16 cellular contexts compared by ENCODE assay signal in the genomic region with DNA sequence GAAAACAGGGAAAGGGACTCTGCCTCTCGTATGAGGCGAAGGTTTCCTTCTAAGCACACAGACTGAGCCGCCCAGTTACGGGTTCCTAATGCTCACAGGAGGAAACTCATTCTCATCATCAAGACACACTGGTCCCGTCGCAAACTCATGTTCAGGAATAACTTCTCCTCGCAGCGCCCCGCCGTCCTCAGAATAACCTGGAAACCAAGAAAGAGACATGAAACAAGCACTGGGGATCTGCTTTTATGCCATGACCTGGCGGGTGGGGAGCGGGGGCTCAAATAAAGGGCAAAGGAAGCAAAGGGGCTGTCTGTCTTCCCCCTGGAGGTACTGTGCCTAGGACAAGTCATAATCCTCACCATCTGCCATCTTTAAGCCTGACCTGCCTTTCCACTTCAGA. TPM values are rescaled to one million over a fixed set of nuclear protein-coding genes. Genes with fewer than 3 reads are reported as not detected.
DNase-seq lines count a peak whose midpoint lies in the region; ATAC-seq and TF ChIP-seq lines count a peak whose summit lies in the region.
"Had no signal": no experiment of that assay in that cellular context is flagged by ENCODE, and none has a peak within 500 bp of the region (broad histone marks: within the 10 kb centered on the region; RNA-seq: fewer than 3 reads in every experiment).

No MANE protein-coding gene starts in this region.

- POLR2A ChIA-PET in WTC11 (lab: Charles Lee) = no interaction called here

- peak; percentile 2 for DNase-seq in H4 (ENCODE audit: low spot score)
- DNase-seq in WTC11 (ENCODE audit: low spot score) = no peak
- DNase-seq in nephron progenitor cell = no peak
- DNase-seq in ureter (ENCODE audit: low spot score) = peak; percentile 35
- DNase-seq in right atrium auricular region (ENCODE audit: low spot score) = no peak
- no peak for DNase-seq in activated T-helper 2 cell treated with anti-CD3 and anti-CD28 coated beads, Interferon-gamma antibody, Interleukin-2, Interleukin-4, amounts not matched to agents 10 μg/mL and 5 μg/mL and 100 μg/mL, durations not matched to agents 14 hours and 24 hours and 36 hours (ENCODE audit: low spot score)
- DNase-seq: BE2C; CD8-positive, alpha-beta T cell; COR-L47; DND-41; GDM1; GOT3; IMR-90 had no signal

- H3K27ac ChIP-seq in right atrium auricular region = no peak overlapping the region

- peaks cover 88% of the 10 kb centered on the region for H3K36me3 ChIP-seq in right atrium auricular region
- H3K36me3 ChIP-seq: BE2C had no signal

- no peak overlapping the region for H3K4me3 ChIP-seq in right atrium auricular region

- intact Hi-C loops in activated T-helper 2 cell treated with anti-CD3 and anti-CD28 coated beads, Interferon-gamma antibody, Interleukin-2, Interleukin-4, amounts not matched to agents 10 μg/mL and 5 μg/mL and 100 μg/mL, durations not matched to agents 14 hours and 24 hours and 36 hours (cut with micrococcal nuclease) = no loop called here

- CTCF ChIA-PET in WTC11 (lab: Charles Lee) = interaction anchor here (1.8 kb wide), 1 partner anchor 10 kb away, joined by 5 read pairs; no protein-coding TSS in a partner anchor

- H3K27ac Mint-ChIP-seq in WTC11 = 0 out of 2 replicates have a peak overlapping the region, but pooled peaks have one; percentile 47
- H3K27ac Mint-ChIP-seq in nephron progenitor cell = peak overlapping the region; percentile 70
- H3K27ac Mint-ChIP-seq in activated T-helper 2 cell treated with anti-CD3 and anti-CD28 coated beads, Interferon-gamma antibody, Interleukin-2, Interleukin-4, amounts not matched to agents 10 μg/mL and 5 μg/mL and 100 μg/mL, durations not matched to agents 14 hours and 24 hours and 36 hours = no peak overlapping the region
- H3K27ac Mint-ChIP-seq: CD14-positive monocyte; CD8-positive, alpha-beta T cell had no signal

- TF ChIP-seq CTCF in WTC11 (IDR thresholded peaks at IDR 0.05) (no peak), nephron progenitor cell (IDR thresholded peaks at IDR 0.05) (no peak), right atrium auricular region (IDR thresholded peaks at IDR 0.05) (no peak)

- no peaks in the 10 kb centered on the region for H3K4me1 ChIP-seq in right atrium auricular region
- H3K4me1 ChIP-seq: BE2C had no signal

- ATAC-seq in WTC11 = no peak
- ATAC-seq in HG02852 (IDR thresholded peaks at IDR 0.05; ENCODE audit: unreplicated experiment) = no peak
- ATAC-seq: CD8-positive, alpha-beta T cell; HCT116 had no signal

- no peaks in the 10 kb centered on the region for H3K27me3 ChIP-seq in right atrium auricular region
- H3K27me3 ChIP-seq: BE2C had no signal

- H3K4me1 Mint-ChIP-seq in WTC11 = peaks cover 19% of the 10 kb centered on the region
- no peaks in the 10 kb centered on the region for H3K4me1 Mint-ChIP-seq in nephron progenitor cell
- no peaks in the 10 kb centered on the region for H3K4me1 Mint-ChIP-seq in activated T-helper 2 cell treated with anti-CD3 and anti-CD28 coated beads, Interferon-gamma antibody, Interleukin-2, Interleukin-4, amounts not matched to agents 10 μg/mL and 5 μg/mL and 100 μg/mL, durations not matched to agents 14 hours and 24 hours and 36 hours (ENCODE audit: low read depth)
- H3K4me1 Mint-ChIP-seq: CD14-positive monocyte had no signal

- H3K9me3 Mint-ChIP-seq in WTC11 (no peaks in the 10 kb centered on the region), nephron progenitor cell (no peaks in the 10 kb centered on the region)
- no peaks in the 10 kb centered on the region for H3K9me3 Mint-ChIP-seq in activated T-helper 2 cell treated with anti-CD3 and anti-CD28 coated beads, Interferon-gamma antibody, Interleukin-2, Interleukin-4, amounts not matched to agents 10 μg/mL and 5 μg/mL and 100 μg/mL, durations not matched to agents 14 hours and 24 hours and 36 hours
- H3K9me3 Mint-ChIP-seq: CD8-positive, alpha-beta T cell had no signal

- H3K36me3 Mint-ChIP-seq in WTC11 = peaks cover 6% of the 10 kb centered on the region; the same call in 1 of the 2 replicates
- peaks cover 14% of the 10 kb centered on the region for H3K36me3 Mint-ChIP-seq in nephron progenitor cell (ENCODE audit: low read depth)
- H3K36me3 Mint-ChIP-seq in activated T-helper 2 cell treated with anti-CD3 and anti-CD28 coated beads, Interferon-gamma antibody, Interleukin-2, Interleukin-4, amounts not matched to agents 10 μg/mL and 5 μg/mL and 100 μg/mL, durations not matched to agents 14 hours and 24 hours and 36 hours (ENCODE audit: low read depth) = peaks cover 41% of the 10 kb centered on the region

- H3K27me3 Mint-ChIP-seq in WTC11 (ENCODE audit: low read depth) (no peaks in the 10 kb centered on the region), nephron progenitor cell (ENCODE audit: low read depth, poor library complexity) (no peaks in the 10 kb centered on the region)
- H3K27me3 Mint-ChIP-seq in activated T-helper 2 cell treated with anti-CD3 and anti-CD28 coated beads, Interferon-gamma antibody, Interleukin-2, Interleukin-4, amounts not matched to agents 10 μg/mL and 5 μg/mL and 100 μg/mL, durations not matched to agents 14 hours and 24 hours and 36 hours (ENCODE audit: low read depth) = no peaks in the 10 kb centered on the region

- H3K9me3 ChIP-seq in right atrium auricular region = no peaks in the 10 kb centered on the region
- H3K9me3 ChIP-seq: BE2C had no signal

- H3K4me3 Mint-ChIP-seq in WTC11 = no peak overlapping the region
- no peak overlapping the region for H3K4me3 Mint-ChIP-seq in nephron progenitor cell
- no peak overlapping the region for H3K4me3 Mint-ChIP-seq in activated T-helper 2 cell treated with anti-CD3 and anti-CD28 coated beads, Interferon-gamma antibody, Interleukin-2, Interleukin-4, amounts not matched to agents 10 μg/mL and 5 μg/mL and 100 μg/mL, durations not matched to agents 14 hours and 24 hours and 36 hours (ENCODE audit: low read depth)
- H3K4me3 Mint-ChIP-seq: CD14-positive monocyte; CD8-positive, alpha-beta T cell had no signal

TF ChIP-seq in WTC11, 78 proteins besides CTCF, POLR2A, EP300 and RAD21:
- TF ChIP-seq NR2C2 (CRISPR knock-in tag; IDR thresholded peaks at IDR 0.05) = no peak
- TF ChIP-seq, protein P1, sequence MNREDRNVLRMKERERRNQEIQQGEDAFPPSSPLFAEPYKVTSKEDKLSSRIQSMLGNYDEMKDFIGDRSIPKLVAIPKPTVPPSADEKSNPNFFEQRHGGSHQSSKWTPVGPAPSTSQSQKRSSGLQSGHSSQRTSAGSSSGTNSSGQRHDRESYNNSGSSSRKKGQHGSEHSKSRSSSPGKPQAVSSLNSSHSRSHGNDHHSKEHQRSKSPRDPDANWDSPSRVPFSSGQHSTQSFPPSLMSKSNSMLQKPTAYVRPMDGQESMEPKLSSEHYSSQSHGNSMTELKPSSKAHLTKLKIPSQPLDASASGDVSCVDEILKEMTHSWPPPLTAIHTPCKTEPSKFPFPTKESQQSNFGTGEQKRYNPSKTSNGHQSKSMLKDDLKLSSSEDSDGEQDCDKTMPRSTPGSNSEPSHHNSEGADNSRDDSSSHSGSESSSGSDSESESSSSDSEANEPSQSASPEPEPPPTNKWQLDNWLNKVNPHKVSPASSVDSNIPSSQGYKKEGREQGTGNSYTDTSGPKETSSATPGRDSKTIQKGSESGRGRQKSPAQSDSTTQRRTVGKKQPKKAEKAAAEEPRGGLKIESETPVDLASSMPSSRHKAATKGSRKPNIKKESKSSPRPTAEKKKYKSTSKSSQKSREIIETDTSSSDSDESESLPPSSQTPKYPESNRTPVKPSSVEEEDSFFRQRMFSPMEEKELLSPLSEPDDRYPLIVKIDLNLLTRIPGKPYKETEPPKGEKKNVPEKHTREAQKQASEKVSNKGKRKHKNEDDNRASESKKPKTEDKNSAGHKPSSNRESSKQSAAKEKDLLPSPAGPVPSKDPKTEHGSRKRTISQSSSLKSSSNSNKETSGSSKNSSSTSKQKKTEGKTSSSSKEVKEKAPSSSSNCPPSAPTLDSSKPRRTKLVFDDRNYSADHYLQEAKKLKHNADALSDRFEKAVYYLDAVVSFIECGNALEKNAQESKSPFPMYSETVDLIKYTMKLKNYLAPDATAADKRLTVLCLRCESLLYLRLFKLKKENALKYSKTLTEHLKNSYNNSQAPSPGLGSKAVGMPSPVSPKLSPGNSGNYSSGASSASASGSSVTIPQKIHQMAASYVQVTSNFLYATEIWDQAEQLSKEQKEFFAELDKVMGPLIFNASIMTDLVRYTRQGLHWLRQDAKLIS (CRISPR knock-in tag; IDR thresholded peaks at IDR 0.05; ENCODE audit: borderline replicate concordance) = no peak
- TF ChIP-seq, protein P2, sequence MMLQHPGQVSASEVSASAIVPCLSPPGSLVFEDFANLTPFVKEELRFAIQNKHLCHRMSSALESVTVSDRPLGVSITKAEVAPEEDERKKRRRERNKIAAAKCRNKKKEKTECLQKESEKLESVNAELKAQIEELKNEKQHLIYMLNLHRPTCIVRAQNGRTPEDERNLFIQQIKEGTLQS (CRISPR knock-in tag; conservative IDR thresholded peaks at IDR 0.05) = no peak

RNA-seq across cellular contexts. Expression of a gene that starts 31.3 kb away (rescaled TPM):
- 66.0 and 70.8 TPM in 2 replicates for total RNA-seq in H4 (2014; rRNA removed; shearing (Covaris generic))
- total RNA-seq in WTC11 (2021) (16.2 to 29.3 TPM (median 17.5 TPM) in 3 replicates), ureter (43.6 TPM), right atrium auricular region (10 to 100 TPM; 50.3 to 76.2 TPM)
- total RNA-seq in activated T-helper 2 cell treated with anti-CD3 and anti-CD28 coated beads, Interferon-gamma antibody, Interleukin-2, Interleukin-4, amounts not matched to agents 10 μg/mL and 5 μg/mL and 100 μg/mL, durations not matched to agents 14 hours and 24 hours and 36 hours = 14.0 and 15.7 TPM in 2 replicates

Comparison
In these comparisons a context has a peak if more than half of its experiments do, and no peak if none do; other contexts are left out.
1. DNase-seq: peak in H4 (single experiment) and ureter (single experiment); none in WTC11 (single experiment), nephron progenitor cell (single experiment), right atrium auricular region (single experiment) and activated T-helper 2 cell treated with anti-CD3 and anti-CD28 coated beads, Interferon-gamma antibody, Interleukin-2, Interleukin-4, amounts not matched to agents 10 μg/mL and 5 μg/mL and 100 μg/mL, durations not matched to agents 14 hours and 24 hours and 36 hours (single experiment).